8 cellular contexts compared by ENCODE assay signal in the genomic region with DNA sequence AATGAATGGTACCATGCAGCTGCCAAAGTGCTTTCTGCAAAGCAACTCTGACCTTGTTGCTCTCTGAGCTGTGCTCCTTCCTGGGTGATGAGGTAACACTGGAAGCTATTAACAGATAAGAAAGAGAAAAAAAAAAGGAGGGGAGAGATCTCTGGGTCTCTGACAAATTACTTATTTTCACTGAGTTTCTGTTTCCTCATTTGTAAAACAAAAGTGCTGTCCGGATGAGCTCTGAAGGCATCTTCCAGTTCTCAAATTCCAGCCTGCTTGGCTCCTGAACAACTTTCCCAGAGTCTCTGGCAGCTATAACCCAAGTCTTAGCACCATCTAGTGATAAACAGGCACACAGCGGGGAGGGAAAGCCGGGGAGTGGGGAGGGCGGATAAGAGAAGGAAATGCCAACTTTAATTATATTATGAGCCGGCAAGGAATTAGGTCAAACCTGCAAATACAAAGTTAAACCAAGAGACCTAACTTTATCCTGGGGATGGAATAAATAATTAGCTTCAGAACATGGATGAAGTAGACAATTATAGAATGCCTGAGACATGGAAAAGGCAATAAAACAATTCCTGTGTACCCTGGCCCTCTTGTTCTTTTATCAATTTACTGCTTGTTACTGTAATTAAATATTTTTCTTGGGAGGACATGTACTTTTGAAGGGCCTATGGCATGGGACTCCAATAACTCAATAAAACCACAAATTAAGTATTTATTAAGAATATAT.
DNase-seq lines count a peak whose midpoint lies in the region; ATAC-seq and TF ChIP-seq lines count a peak whose summit lies in the region.

No MANE protein-coding gene starts in this region.

- no peaks in the 10 kb centered on the region for H3K36me3 Mint-ChIP-seq in activated T-helper 1 cell treated with anti-CD3 and anti-CD28 coated beads, Interleukin-12 subunit alpha, Interleukin-12 subunit beta, Interleukin-2, Interleukin-4 antibody, amounts not matched to agents 30 ng/mL and 10 ng/mL and 1 ng/mL, durations not matched to agents 14 hours and 24 hours and 36 hours (ENCODE audit: low read depth)

- no peaks in the 10 kb centered on the region for H3K9me3 Mint-ChIP-seq in activated T-helper 1 cell treated with anti-CD3 and anti-CD28 coated beads, Interleukin-12 subunit alpha, Interleukin-12 subunit beta, Interleukin-2, Interleukin-4 antibody, amounts not matched to agents 30 ng/mL and 10 ng/mL and 1 ng/mL, durations not matched to agents 14 hours and 24 hours and 36 hours

- peak; percentile 82 for TF ChIP-seq CTCF in AG09319 (IDR thresholded peaks at IDR 0.05; ENCODE audit: low read depth, low read length)

- no peaks in the 10 kb centered on the region for H3K4me1 Mint-ChIP-seq in activated T-helper 1 cell treated with anti-CD3 and anti-CD28 coated beads, Interleukin-12 subunit alpha, Interleukin-12 subunit beta, Interleukin-2, Interleukin-4 antibody, amounts not matched to agents 30 ng/mL and 10 ng/mL and 1 ng/mL, durations not matched to agents 14 hours and 24 hours and 36 hours (ENCODE audit: low read depth)

- peaks cover 25% of the 10 kb centered on the region for H3K27me3 Mint-ChIP-seq in activated T-helper 1 cell treated with anti-CD3 and anti-CD28 coated beads, Interleukin-12 subunit alpha, Interleukin-12 subunit beta, Interleukin-2, Interleukin-4 antibody, amounts not matched to agents 30 ng/mL and 10 ng/mL and 1 ng/mL, durations not matched to agents 14 hours and 24 hours and 36 hours (ENCODE audit: insufficient read depth)

- intact Hi-C loops in activated T-helper 1 cell treated with anti-CD3 and anti-CD28 coated beads, Interleukin-12 subunit alpha, Interleukin-12 subunit beta, Interleukin-2, Interleukin-4 antibody, amounts not matched to agents 30 ng/mL and 10 ng/mL and 1 ng/mL, durations not matched to agents 14 hours and 24 hours and 36 hours (cut with micrococcal nuclease), result loop anchor here (1.0 to 10.0 kb wide), 2 partner anchors 106 to 289 kb away; no protein-coding TSS in a partner anchor

- H3K27ac Mint-ChIP-seq in activated T-helper 1 cell treated with anti-CD3 and anti-CD28 coated beads, Interleukin-12 subunit alpha, Interleukin-12 subunit beta, Interleukin-2, Interleukin-4 antibody, amounts not matched to agents 30 ng/mL and 10 ng/mL and 1 ng/mL, durations not matched to agents 14 hours and 24 hours and 36 hours, result no peak overlapping the region

- ATAC-seq in esophagus mucosa, result peak; percentile 59

- DNase-seq in AG09319 (ENCODE audit: extremely low read depth, low read depth), result peak; percentile 45
- DNase-seq in HCEC 1CT, result peak; percentile 67
- DNase-seq in SHP77 treated with DMSO at 0.1 percent for 48 hours (lab: John Stamatoyannopoulos, UW), result peak; percentile 14
- peak; percentile 66 for DNase-seq in mucosa of gallbladder (ENCODE audit: low spot score)
- no peak for DNase-seq in activated T-cell treated with anti-CD3 and anti-CD28 coated beads, Interleukin-2, amount 50 U/mL, for 1 hour
- no peak for DNase-seq in SK-N-DZ (ENCODE audit: low spot score)
- no peak for DNase-seq in activated T-helper 1 cell treated with anti-CD3 and anti-CD28 coated beads, Interleukin-12 subunit alpha, Interleukin-12 subunit beta, Interleukin-2, Interleukin-4 antibody, amounts not matched to agents 30 ng/mL and 10 ng/mL and 1 ng/mL, durations not matched to agents 14 hours and 24 hours and 36 hours (ENCODE audit: low spot score)

- no peak overlapping the region for H3K4me3 Mint-ChIP-seq in activated T-helper 1 cell treated with anti-CD3 and anti-CD28 coated beads, Interleukin-12 subunit alpha, Interleukin-12 subunit beta, Interleukin-2, Interleukin-4 antibody, amounts not matched to agents 30 ng/mL and 10 ng/mL and 1 ng/mL, durations not matched to agents 14 hours and 24 hours and 36 hours

Comparison
In these comparisons a context has a peak if more than half of its experiments do, and no peak if none do; other contexts are left out.
1. DNase-seq: peak in AG09319 (single experiment), HCEC 1CT (single experiment), SHP77 treated with DMSO at 0.1 percent for 48 hours (single experiment) and mucosa of gallbladder (single experiment); none in activated T-cell treated with anti-CD3 and anti-CD28 coated beads, Interleukin-2, amount 50 U/mL, for 1 hour (single experiment), SK-N-DZ (single experiment) and activated T-helper 1 cell treated with anti-CD3 and anti-CD28 coated beads, Interleukin-12 subunit alpha, Interleukin-12 subunit beta, Interleukin-2, Interleukin-4 antibody, amounts not matched to agents 30 ng/mL and 10 ng/mL and 1 ng/mL, durations not matched to agents 14 hours and 24 hours and 36 hours (single experiment).